Comparison of ENCODE assay signal across 8 cellular contexts in the genomic region with DNA sequence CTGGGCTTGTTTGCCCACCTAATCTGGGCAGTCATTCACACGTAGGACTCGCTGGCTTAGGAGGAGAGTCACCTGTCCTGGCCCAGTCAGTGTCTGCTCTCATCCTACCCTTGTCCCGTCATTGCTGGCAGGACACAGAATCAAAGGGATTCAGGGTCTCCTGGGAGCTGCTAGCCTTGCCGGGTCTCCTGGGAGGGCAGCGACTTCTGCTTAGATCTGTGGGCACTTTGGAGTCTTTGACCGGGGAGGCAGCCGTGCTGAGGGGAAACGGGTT. TPM values are rescaled to one million over a fixed set of nuclear protein-coding genes. Genes with fewer than 3 reads are reported as not detected.
DNase-seq lines count a peak whose midpoint lies in the region; ATAC-seq and TF ChIP-seq lines count a peak whose summit lies in the region.

No MANE protein-coding gene starts in this region.

- no peaks in the 10 kb centered on the region for H3K36me3 ChIP-seq in OCI-LY3 (replicated peaks; ENCODE audit: low read depth, low read length)
- H3K36me3 ChIP-seq in endocrine pancreas (ENCODE audit: control insufficient read depth, insufficient read depth, low read length): no peaks in the 10 kb centered on the region
- peaks cover 0 to 2% of the 10 kb centered on the region in 2 experiments for H3K36me3 ChIP-seq in trophoblast cell (ENCODE audit: control insufficient read depth in 1 of 2, insufficient read depth in 2 of 2, low read length in 2 of 2)

- H3K14ac ChIP-seq in trophoblast cell (ENCODE audit: low read length): peak overlapping the region; percentile 10

- H3K18ac ChIP-seq in trophoblast cell (ENCODE audit: low read length): peak overlapping the region; percentile 16

- H3K4me3 ChIP-seq in GM08714 (ENCODE audit: low read length) (peak overlapping the region; percentile 81; the same call in 1 of the 2 replicates), OCI-LY3 (ENCODE audit: low read length) (peak overlapping the region; percentile 83), endocrine pancreas (ENCODE audit: control insufficient read depth, insufficient read depth, low read length) (no peak overlapping the region), trophoblast cell (ENCODE audit: low read depth, low read length) (no peak overlapping the region)

- H3K4me1 ChIP-seq in OCI-LY3 (ENCODE audit: low read length) (peaks cover 13% of the 10 kb centered on the region; the same call in 1 of the 2 replicates), endocrine pancreas (ENCODE audit: control insufficient read depth, insufficient read depth, low read length) (peaks cover 5% of the 10 kb centered on the region), trophoblast cell (ENCODE audit: control insufficient read depth in 1 of 2, insufficient read depth in 2 of 2, low read length in 2 of 2) (peaks cover 30 to 50% of the 10 kb centered on the region in 2 experiments)

- no peak overlapping the region for H3K23ac ChIP-seq in trophoblast cell (ENCODE audit: low read length)

- TF ChIP-seq CTCF in OCI-LY3 (IDR thresholded peaks at IDR 0.05; ENCODE audit: low read depth, low read length): no peak

- H2BK5ac ChIP-seq in trophoblast cell (ENCODE audit: low read depth, low read length, poor library complexity): peak overlapping the region; percentile 3

- H3K79me1 ChIP-seq in trophoblast cell (ENCODE audit: low read length): peaks cover 14% of the 10 kb centered on the region

- H2AK5ac ChIP-seq in trophoblast cell (ENCODE audit: low read length): peak overlapping the region; percentile 58

- peak overlapping the region; percentile 9 for H4K8ac ChIP-seq in trophoblast cell (ENCODE audit: low read depth, low read length)

- peak overlapping the region; percentile 36 for H4K12ac ChIP-seq in trophoblast cell (ENCODE audit: low read depth, low read length)

- peak overlapping the region; percentile 49 for H4K91ac ChIP-seq in trophoblast cell (ENCODE audit: low read depth, low read length)

- H4K20me1 ChIP-seq in OCI-LY3 (ENCODE audit: insufficient read depth, low read length): no peaks in the 10 kb centered on the region

- no peak for ATAC-seq in HG02623 (IDR thresholded peaks at IDR 0.05; ENCODE audit: unreplicated experiment)

- H2AFZ ChIP-seq in OCI-LY3 (ENCODE audit: low read depth, low read length): no peak overlapping the region
- H2AFZ ChIP-seq in trophoblast cell (ENCODE audit: insufficient read depth, low read length, poor library complexity): peak overlapping the region; percentile 19

- H3K4me2 ChIP-seq in OCI-LY3 (ENCODE audit: low read length) (peak overlapping the region; percentile 61), trophoblast cell (ENCODE audit: low read length) (peak overlapping the region; percentile 82)

- H2BK12ac ChIP-seq in trophoblast cell (ENCODE audit: low read length): peak overlapping the region; percentile 50

- WGBS in trophoblast cell (ENCODE audit: extremely low coverage, insufficient coverage, insufficient read length): no CpG with 5 or more reads among the region's 8 CpGs

- DNase-seq in trophoblast cell (no peak), NCI-H526 treated with DMSO at 0.1 percent for 48 hours (lab: John Stamatoyannopoulos, UW) (no peak), amniotic stem cell (lab: John Stamatoyannopoulos, UW) (no peak), AML-193 (lab: John Stamatoyannopoulos, UW) (no peak)

- H3K4ac ChIP-seq in trophoblast cell (ENCODE audit: low read depth, low read length): peak overlapping the region; percentile 2

- H3K9me3 ChIP-seq in OCI-LY3 (ENCODE audit: insufficient read depth, low read length): no peaks in the 10 kb centered on the region
- no peaks in the 10 kb centered on the region for H3K9me3 ChIP-seq in endocrine pancreas (ENCODE audit: control insufficient read depth, low read length)
- H3K9me3 ChIP-seq in trophoblast cell (ENCODE audit: insufficient read depth, low read depth, low read length): no peaks in the 10 kb centered on the region

- peak overlapping the region; percentile 28 for H2BK120ac ChIP-seq in trophoblast cell (ENCODE audit: insufficient read depth, low read length, poor library complexity)

- H3K27me3 ChIP-seq in OCI-LY3 (ENCODE audit: low read depth, low read length) (no peaks in the 10 kb centered on the region), endocrine pancreas (ENCODE audit: control insufficient read depth, insufficient read depth, low read length) (no peaks in the 10 kb centered on the region), trophoblast cell (ENCODE audit: insufficient read depth, low read length) (no peaks in the 10 kb centered on the region)

- H3K27ac ChIP-seq in OCI-LY3 (ENCODE audit: low read length) (no peak overlapping the region), trophoblast cell (ENCODE audit: low read depth, low read length) (peak overlapping the region; percentile 75)

- peaks cover 41% of the 10 kb centered on the region for H3K79me2 ChIP-seq in OCI-LY3 (ENCODE audit: low read length)
- H3K79me2 ChIP-seq in trophoblast cell (ENCODE audit: control insufficient read depth, insufficient read depth, low read length, poor library complexity): peaks cover 15% of the 10 kb centered on the region

- H3K9ac ChIP-seq in OCI-LY3 (ENCODE audit: low read length) (peak overlapping the region; percentile 48; the same call in 1 of the 2 replicates), endocrine pancreas (ENCODE audit: control insufficient read depth, insufficient read depth, low read length) (peak overlapping the region; percentile 62), trophoblast cell (ENCODE audit: low read length) (no peak overlapping the region)

RNA-seq across cellular contexts. Expression of a gene that starts 12.6 kb away (rescaled TPM):
- 16.7 and 17.4 TPM in 2 replicates for polyA plus RNA-seq in trophoblast cell (2013)

Comparison
In these comparisons a context has a peak if more than half of its experiments do, and no peak if none do; other contexts are left out.
1. H3K4me3 ChIP-seq: peak in GM08714 (single experiment) and OCI-LY3 (single experiment); none in endocrine pancreas (single experiment) and trophoblast cell (single experiment).